Comparison of ENCODE assay signal across 8 cellular contexts in genomic region chr11:12841946-12842630, GRCh38.
DNase-seq lines count a peak whose midpoint lies in the region; ATAC-seq and TF ChIP-seq lines count a peak whose summit lies in the region.

No MANE protein-coding gene starts in this region.

- TF ChIP-seq EP300 in neural cell (conservative IDR thresholded peaks at IDR 0.05; ENCODE audit: poor library complexity, severe bottlenecking) = no peak

- H3K27me3 ChIP-seq in breast epithelium = no peaks in the 10 kb centered on the region
- no peaks in the 10 kb centered on the region for H3K27me3 ChIP-seq in neural cell (ENCODE audit: insufficient read depth, low read depth, low read length)
- no peaks in the 10 kb centered on the region for H3K27me3 ChIP-seq in right atrium auricular region

- ATAC-seq in GM19023 (IDR thresholded peaks at IDR 0.05; ENCODE audit: unreplicated experiment) (no peak), HG03025 (IDR thresholded peaks at IDR 0.05; ENCODE audit: low FRiP score, unreplicated experiment) (no peak)

- no peak overlapping the region for H3K9ac ChIP-seq in neural cell (ENCODE audit: low read length)

- no peak for TF ChIP-seq RAD21 in neural cell (conservative IDR thresholded peaks at IDR 0.05)

- peak overlapping the region; percentile 24; the same call in 1 of the 2 replicates for H3K4me3 ChIP-seq in GM12864 (ENCODE audit: low read depth, low read length)
- H3K4me3 ChIP-seq in breast epithelium = peak overlapping the region in 2 of 3 donors; percentile 2 to 23
- H3K4me3 ChIP-seq in neural cell (ENCODE audit: low read length) = peak overlapping the region; percentile 38
- H3K4me3 ChIP-seq in right atrium auricular region = no peak overlapping the region

- TF ChIP-seq POLR2A in breast epithelium (IDR thresholded peaks at IDR 0.05) = no peak

- peaks cover 35% of the 10 kb centered on the region for H3K79me2 ChIP-seq in neural cell (replicated peaks; ENCODE audit: insufficient read depth, low read length)

- H3K36me3 ChIP-seq in breast epithelium = no peaks in the 10 kb centered on the region
- no peaks in the 10 kb centered on the region for H3K36me3 ChIP-seq in neural cell (ENCODE audit: insufficient read depth, low read length)
- H3K36me3 ChIP-seq in right atrium auricular region = no peaks in the 10 kb centered on the region

- intact Hi-C loops in breast epithelium (cut with DNase I; ENCODE audit: low total_unique reads) = no loop called here

- H3K27ac ChIP-seq in breast epithelium (peak overlapping the region; percentile 52 to 62), neural cell (ENCODE audit: low read length) (no peak overlapping the region), right atrium auricular region (peak overlapping the region in 1 of 2 donors; percentile 73)

- H3K4me2 ChIP-seq in neural cell (ENCODE audit: low read length) = peak overlapping the region; percentile 33

- DNase-seq in GM12864 (ENCODE audit: low read depth) (no peak), NCI-H2029 treated with DMSO at 0.1 percent for 48 hours (lab: John Stamatoyannopoulos, UW) (peak; percentile 64), breast epithelium (ENCODE audit: low spot score in 2 of 2) (peak in 1 of 2 donors; percentile 48), right atrium auricular region (ENCODE audit: low spot score) (no peak)
- no peak for DNase-seq in stimulated activated naive CD4-positive, alpha-beta T cell (lab: John Stamatoyannopoulos, UW)

- H3K9me2 ChIP-seq in neural cell (ENCODE audit: insufficient read depth, low read length) = no peaks in the 10 kb centered on the region

- H3K4me1 ChIP-seq in breast epithelium = peaks cover 3 to 6% of the 10 kb centered on the region in 2 donors
- peaks cover 0 to 61% of the 10 kb centered on the region in 2 donors for H3K4me1 ChIP-seq in right atrium auricular region

- no peak for TF ChIP-seq CTCF in GM12864 (IDR thresholded peaks at IDR 0.05; ENCODE audit: low read depth, low read length, missing control alignments)
- TF ChIP-seq CTCF in breast epithelium (IDR thresholded peaks at IDR 0.05) = no peak
- TF ChIP-seq CTCF in neural cell (IDR thresholded peaks at IDR 0.05; ENCODE audit: poor library complexity, severe bottlenecking) = no peak
- no peak for TF ChIP-seq CTCF in right atrium auricular region (IDR thresholded peaks at IDR 0.05)

- peaks cover 7% of the 10 kb centered on the region for H3F3A ChIP-seq in neural cell (ENCODE audit: insufficient read depth, low read length, poor library complexity, severe bottlenecking)

- H2AFZ ChIP-seq in neural cell (ENCODE audit: low read depth, low read length) = no peak overlapping the region

- no peaks in the 10 kb centered on the region for H4K20me1 ChIP-seq in neural cell (ENCODE audit: insufficient read depth)

- H3K9me3 ChIP-seq in breast epithelium = no peaks in the 10 kb centered on the region
- H3K9me3 ChIP-seq in neural cell (ENCODE audit: low read length) = no peaks in the 10 kb centered on the region
- no peaks in the 10 kb centered on the region for H3K9me3 ChIP-seq in right atrium auricular region

TF ChIP-seq in neural cell, 6 proteins besides CTCF, POLR2A, EP300 and RAD21:
- TF ChIP-seq SMC3 (conservative IDR thresholded peaks at IDR 0.05; ENCODE audit: poor library complexity) = no peak
- TF ChIP-seq MXI1 (conservative IDR thresholded peaks at IDR 0.05; ENCODE audit: poor library complexity, severe bottlenecking) = peak; percentile 22
- no peak for TF ChIP-seq TAF1 (IDR thresholded peaks at IDR 0.05; ENCODE audit: low read depth)

Comparison
In these comparisons a context has a peak if more than half of its experiments do, and no peak if none do; other contexts are left out.
1. H3K4me3 ChIP-seq: peak in GM12864 (single experiment), breast epithelium (2 of 3) and neural cell (single experiment); none in right atrium auricular region (0 of 2).